In genomic region chr6:127154509-127154908, GRCh38 we compare ENCODE assay signal across 24 cellular contexts. TPM values are rescaled to one million over a fixed set of nuclear protein-coding genes. Genes with fewer than 3 reads are reported as not detected.
DNase-seq lines count a peak whose midpoint lies in the region; ATAC-seq, FAIRE-seq and TF ChIP-seq lines count a peak whose summit lies in the region.
"Had no signal": no experiment of that assay in that cellular context is flagged by ENCODE, and none has a peak within 500 bp of the region (broad histone marks: within the 10 kb centered on the region; RNA-seq: fewer than 3 reads in every experiment).

No MANE protein-coding gene starts in this region.

- H2AFZ ChIP-seq in H1 (ENCODE audit: low read length) = 0 out of 2 replicates have a peak overlapping the region, but pooled peaks have one; percentile 65
- peak overlapping the region; percentile 20 for H2AFZ ChIP-seq in neural progenitor cell (replicated peaks)

- H3K18ac ChIP-seq in H1 (ENCODE audit: extremely low read depth, low read length) = no peak overlapping the region

- no peaks in the 10 kb centered on the region for H3K9me3 ChIP-seq in H1 (ENCODE audit: insufficient read depth in 2 of 2, low read depth in 1 of 2, low read length in 1 of 2)
- H3K9me3 ChIP-seq in neural progenitor cell (ENCODE audit: low read depth) = no peaks in the 10 kb centered on the region
- no peaks in the 10 kb centered on the region for H3K9me3 ChIP-seq in CD4-positive, alpha-beta memory T cell (ENCODE audit: control insufficient read depth in 1 of 2, low read length in 2 of 2)
- H3K9me3 ChIP-seq: BE2C, BLaER1, Caco-2 had no signal

- H4K91ac ChIP-seq in H1 (replicated peaks; ENCODE audit: insufficient read length, low read length) = no peak overlapping the region

- H3K79me1 ChIP-seq in H1 (ENCODE audit: low read depth, low read length) = no peaks in the 10 kb centered on the region

- H3K27ac ChIP-seq in H1 (ENCODE audit: low read depth, low read length) (no peak overlapping the region), neural progenitor cell (no peak overlapping the region)
- H3K27ac ChIP-seq in CD4-positive, alpha-beta memory T cell (ENCODE audit: low read depth, low read length) = no peak overlapping the region
- H3K27ac ChIP-seq: BLaER1 had no signal

- H3K4ac ChIP-seq in H1 (replicated peaks; ENCODE audit: insufficient read length, low read depth, low read length) = no peak overlapping the region

- H3K4me1 ChIP-seq in H1 (replicated peaks in 1 of 4; ENCODE audit: control insufficient read depth in 3 of 4, insufficient read depth in 4 of 4, low read length in 3 of 4) (peaks cover 0 to 6% (median 3%) of the 10 kb centered on the region in 4 experiments; a peak in 2 of 7 replicates), neural progenitor cell (no peaks in the 10 kb centered on the region)
- no peaks in the 10 kb centered on the region for H3K4me1 ChIP-seq in CD4-positive, alpha-beta memory T cell (ENCODE audit: insufficient read depth, low read length)
- H3K4me1 ChIP-seq: BE2C, BLaER1, Caco-2 had no signal

- H3K4me3 Mint-ChIP-seq in neural progenitor cell = no peak overlapping the region
- H3K4me3 Mint-ChIP-seq in activated T-cell treated with anti-CD3 and anti-CD28 coated beads, Interleukin-2, amount 50 U/mL, for 24 hours = no peak overlapping the region
- no peak overlapping the region for H3K4me3 Mint-ChIP-seq in CD4-positive, alpha-beta memory T cell
- H3K4me3 Mint-ChIP-seq: CD14-positive monocyte; CD4-positive, CD25-positive, alpha-beta regulatory T cell; CD8-positive, alpha-beta T cell had no signal

- FAIRE-seq in H1 (lab: Jason Lieb, UNC) = no peak
- FAIRE-seq: A204.1, D721Med, G401.6, GM12891 had no signal

- no peaks in the 10 kb centered on the region for H3F3A ChIP-seq in neural progenitor cell (ENCODE audit: low read depth)

- H3K27me3 ChIP-seq in H7 (ENCODE audit: control insufficient read depth, insufficient read depth, low read length) = no peaks in the 10 kb centered on the region
- peaks cover 0 to 1% (median 0%) of the 10 kb centered on the region in 4 experiments; a peak in 1 of 7 replicates for H3K27me3 ChIP-seq in H1 (replicated peaks in 1 of 4; ENCODE audit: control insufficient read depth in 3 of 4, extremely low read depth in 1 of 4, insufficient read depth in 3 of 4, low read length in 3 of 4)
- H3K27me3 ChIP-seq in neural progenitor cell = no peaks in the 10 kb centered on the region
- H3K27me3 ChIP-seq in CD4-positive, alpha-beta memory T cell (ENCODE audit: insufficient read depth, low read length) = no peaks in the 10 kb centered on the region
- H3K27me3 ChIP-seq: BLaER1 had no signal

- no peaks in the 10 kb centered on the region for H3K36me3 ChIP-seq in H7 (replicated peaks; ENCODE audit: control insufficient read depth, insufficient read depth, low read length)
- H3K36me3 ChIP-seq in H1 (ENCODE audit: control insufficient read depth in 2 of 4, insufficient read depth in 4 of 4, low read length in 3 of 4) = no peaks in the 10 kb centered on the region
- no peaks in the 10 kb centered on the region for H3K36me3 ChIP-seq in neural progenitor cell
- no peaks in the 10 kb centered on the region for H3K36me3 ChIP-seq in CD4-positive, alpha-beta memory T cell (ENCODE audit: insufficient read depth, low read length)
- H3K36me3 ChIP-seq: BE2C, BLaER1 had no signal

- no peaks in the 10 kb centered on the region for H3K4me1 Mint-ChIP-seq in neural progenitor cell
- no peaks in the 10 kb centered on the region for H3K4me1 Mint-ChIP-seq in activated T-cell treated with anti-CD3 and anti-CD28 coated beads, Interleukin-2, amount 50 U/mL, for 24 hours (ENCODE audit: low read depth)
- no peaks in the 10 kb centered on the region for H3K4me1 Mint-ChIP-seq in CD4-positive, alpha-beta memory T cell
- H3K4me1 Mint-ChIP-seq: CD14-positive monocyte; CD4-positive, CD25-positive, alpha-beta regulatory T cell had no signal

- H3K9me3 Mint-ChIP-seq in neural progenitor cell = no peaks in the 10 kb centered on the region
- no peaks in the 10 kb centered on the region for H3K9me3 Mint-ChIP-seq in activated T-cell treated with anti-CD3 and anti-CD28 coated beads, Interleukin-2, amount 50 U/mL, for 24 hours
- peaks cover 0 to 3% (median 0%) of the 10 kb centered on the region in 8 donors for H3K9me3 Mint-ChIP-seq in CD4-positive, alpha-beta memory T cell
- H3K9me3 Mint-ChIP-seq: CD14-positive monocyte; CD8-positive, alpha-beta T cell had no signal

- H2AK5ac ChIP-seq in H1 (ENCODE audit: low read depth, low read length) = no peak overlapping the region

- H4K5ac ChIP-seq in H1 (ENCODE audit: insufficient read length, low read depth, low read length) = no peak overlapping the region

- CTCF ChIA-PET in H1 (lab: Charles Lee; ENCODE audit: partially characterized antibody) = no interaction called here
- CTCF ChIA-PET in CD4-positive, alpha-beta memory T cell (lab: Charles Lee; ENCODE audit: partially characterized antibody) = no interaction called here

- WGBS in H1 (ENCODE audit: extremely low coverage in 1 of 2, insufficient coverage in 1 of 2, insufficient read length in 1 of 2, insufficient replicate concordance in 2 of 2, low coverage in 1 of 2, low lambda C conversion rate in 2 of 2, missing lambda C conversion rate in 1 of 2), 2 experiments = 81% methylated on average over 3 of the region's 3 CpGs; no CpG with 5 or more reads in 1 of the 2 experiments

- no peaks in the 10 kb centered on the region for H3K79me2 ChIP-seq in H1 (ENCODE audit: control insufficient read depth in 1 of 2, insufficient read depth in 2 of 2, low read length in 2 of 2)
- no peaks in the 10 kb centered on the region for H3K79me2 ChIP-seq in neural progenitor cell (ENCODE audit: low read depth)

- no peak overlapping the region for H2BK20ac ChIP-seq in H1 (ENCODE audit: low read length)

- H2BK120ac ChIP-seq in H1 (replicated peaks; ENCODE audit: low read depth, low read length) = no peak overlapping the region

- H4K20me1 ChIP-seq in H1 (replicated peaks in 1 of 2; ENCODE audit: control insufficient read depth in 1 of 2, insufficient read depth in 2 of 2, low read length in 2 of 2) = no peaks in the 10 kb centered on the region
- H4K20me1 ChIP-seq in neural progenitor cell (ENCODE audit: low read depth) = no peaks in the 10 kb centered on the region
- H4K20me1 ChIP-seq: BLaER1 had no signal

- H4K8ac ChIP-seq in H1 (ENCODE audit: extremely low read depth, insufficient read depth, low read length) = no peak overlapping the region

- DNase-seq in H7 (peak; percentile 0), H1 (ENCODE audit: low read depth in 1 of 2, low spot score in 2 of 2) (no peak), neural progenitor cell (ENCODE audit: low spot score) (no peak), cerebellar nuclear complex (lab: John Stamatoyannopoulos, UW) (no peak)
- DNase-seq in activated T-cell treated with anti-CD3 and anti-CD28 coated beads, Interleukin-2, amount 50 U/mL, for 24 hours = no peak
- DNase-seq in CD4-positive, alpha-beta memory T cell = no peak
- DNase-seq: 8988T; ACHN; BE2C; C1 segment of cervical spinal cord; Caco-2; Calu3; CD4-positive, CD25-positive, alpha-beta regulatory T cell; CD8-positive, alpha-beta T cell; DMS79 treated with DMSO at 0.1 percent for 48 hours; GF-D8 had no signal

- TF ChIP-seq POLR2A in H1 (IDR thresholded peaks at IDR 0.05; ENCODE audit: control extremely low read depth in 1 of 2, low read depth in 2 of 2, low read length in 2 of 2) = no peak

- no peak overlapping the region for H2BK5ac ChIP-seq in H1 (ENCODE audit: low read depth, low read length)

- intact Hi-C loops in CD4-positive, alpha-beta memory T cell (cut with micrococcal nuclease) = no loop called here

- POLR2A ChIA-PET in H1 (lab: Charles Lee; ENCODE audit: partially characterized antibody) = no interaction called here
- POLR2A ChIA-PET in CD4-positive, alpha-beta memory T cell (lab: Charles Lee; ENCODE audit: partially characterized antibody) = no interaction called here

- TF ChIP-seq CTCF in H1 (IDR thresholded peaks at IDR 0.05; ENCODE audit: control extremely low read depth in 1 of 3, insufficient read depth in 1 of 3, low read depth in 1 of 3, low read length in 3 of 3) = no peak
- no peak for TF ChIP-seq CTCF in neural progenitor cell (IDR thresholded peaks at IDR 0.05)

- H3K23ac ChIP-seq in H1 (ENCODE audit: insufficient read length) = no peak overlapping the region

- no peak overlapping the region for H3K56ac ChIP-seq in H1 (replicated peaks; ENCODE audit: insufficient read length, low read depth, low read length)

- H3K9ac ChIP-seq in H1 (replicated peaks in 1 of 4; ENCODE audit: extremely low read depth in 1 of 4, low read depth in 3 of 4, low read length in 3 of 4) = no peak overlapping the region
- no peak overlapping the region for H3K9ac ChIP-seq in neural progenitor cell
- H3K9ac ChIP-seq: BLaER1 had no signal

- no peaks in the 10 kb centered on the region for H3K23me2 ChIP-seq in H1 (ENCODE audit: low read depth, low read length)

- H3K14ac ChIP-seq in H1 (ENCODE audit: insufficient read length) = no peak overlapping the region

- no peak for ATAC-seq in HG03378 (IDR thresholded peaks at IDR 0.05; ENCODE audit: unreplicated experiment)
- ATAC-seq: CD8-positive, alpha-beta T cell had no signal

- H2BK15ac ChIP-seq in H1 (ENCODE audit: low read length) = no peak overlapping the region

- H3K4me2 ChIP-seq in H1 (ENCODE audit: insufficient read depth in 1 of 2, low read depth in 2 of 2, low read length in 2 of 2) = 0 out of 4 replicates have a peak overlapping the region, but pooled peaks of 1 of the 2 experiments have one; percentile 27
- no peak overlapping the region for H3K4me2 ChIP-seq in neural progenitor cell

- H2BK12ac ChIP-seq in H1 (ENCODE audit: low read depth, low read length) = no peak overlapping the region

- no peaks in the 10 kb centered on the region for H3K27me3 Mint-ChIP-seq in neural progenitor cell (ENCODE audit: insufficient read depth, low read depth)
- H3K27me3 Mint-ChIP-seq in activated T-cell treated with anti-CD3 and anti-CD28 coated beads, Interleukin-2, amount 50 U/mL, for 24 hours = peaks cover 11% of the 10 kb centered on the region
- H3K27me3 Mint-ChIP-seq in CD4-positive, alpha-beta memory T cell = peaks cover 10 to 12% of the 10 kb centered on the region in 2 donors
- H3K27me3 Mint-ChIP-seq: CD4-positive, CD25-positive, alpha-beta regulatory T cell had no signal

- H3K27ac Mint-ChIP-seq in neural progenitor cell = no peak overlapping the region
- H3K27ac Mint-ChIP-seq in activated T-cell treated with anti-CD3 and anti-CD28 coated beads, Interleukin-2, amount 50 U/mL, for 24 hours = no peak overlapping the region
- no peak overlapping the region for H3K27ac Mint-ChIP-seq in CD4-positive, alpha-beta memory T cell
- H3K27ac Mint-ChIP-seq: CD14-positive monocyte; CD4-positive, CD25-positive, alpha-beta regulatory T cell; CD8-positive, alpha-beta T cell had no signal

- H3K4me3 ChIP-seq in H7 (ENCODE audit: insufficient read depth, low read depth, low read length) (no peak overlapping the region), H1 (ENCODE audit: extremely low read depth in 1 of 4, insufficient read depth in 2 of 4, low read depth in 3 of 4, low read length in 4 of 4) (no peak overlapping the region), neural progenitor cell (no peak overlapping the region)
- H3K4me3 ChIP-seq in CD4-positive, alpha-beta memory T cell (ENCODE audit: low read length in 2 of 2) = no peak overlapping the region
- H3K4me3 ChIP-seq: BLaER1 had no signal

- peaks cover 7% of the 10 kb centered on the region for H3K36me3 Mint-ChIP-seq in neural progenitor cell
- H3K36me3 Mint-ChIP-seq in activated T-cell treated with anti-CD3 and anti-CD28 coated beads, Interleukin-2, amount 50 U/mL, for 24 hours (ENCODE audit: low read depth) = no peaks in the 10 kb centered on the region
- H3K36me3 Mint-ChIP-seq in CD4-positive, alpha-beta memory T cell = no peaks in the 10 kb centered on the region
- H3K36me3 Mint-ChIP-seq: CD14-positive monocyte; CD4-positive, CD25-positive, alpha-beta regulatory T cell; CD8-positive, alpha-beta T cell had no signal

- TF ChIP-seq RAD21 in H1 (IDR thresholded peaks at IDR 0.05 in 1 of 2, conservative IDR thresholded peaks at IDR 0.05 in 1 of 2; ENCODE audit: low read depth in 2 of 2, low read length in 2 of 2) = no peak

- no peak for TF ChIP-seq EP300 in H1 (IDR thresholded peaks at IDR 0.05; ENCODE audit: borderline replicate concordance in 1 of 2, low read depth in 2 of 2, low read length in 2 of 2)

RNA-seq across cellular contexts. Expression of gene RSPO3, which starts 36.0 kb away (rescaled TPM):
- total RNA-seq in H7 (2014; rRNA removed; shearing (Covaris generic)) = not detected in 2 replicates
- not detected in 2 replicates for total RNA-seq in H1 (2021; fragmentation: NEBNext Ultra II Directional; extraction: Animal tissue kit (Norgen Biotek cat#: 25700))
- polyA plus RNA-seq in H1 (2011; rRNA removed) = 0.02 TPM in 1 of 2 replicates, not detected in the other
- not detected for polyA plus RNA-seq in H1 (2011; cell fraction: cytosol; rRNA removed)
- polyA plus RNA-seq in H1 (2011; cell fraction: nucleus; rRNA removed) = 0.04 TPM
- 0.08 to 0.40 TPM (median 0.29 TPM) in 4 replicates for polyA plus RNA-seq in H1 (2012, experiment 1 of 2)
- polyA plus RNA-seq in H1 (2012, experiment 2 of 2) = not detected
- polyA plus RNA-seq in H1 (2013, experiment 1 of 2) = 0.06 TPM
- polyA plus RNA-seq in H1 (2013, experiment 2 of 2) = 0.13 TPM
- polyA minus RNA-seq in H1 (2011; rRNA and poly(A)+ RNA removed) = not detected in 2 replicates
- not detected for polyA minus RNA-seq in H1 (2011; cell fraction: cytosol; rRNA and poly(A)+ RNA removed)
- polyA minus RNA-seq in H1 (2011; cell fraction: nucleus; rRNA and poly(A)+ RNA removed) = 1.6 TPM
- 0.81 and 2.4 TPM in 2 replicates for total RNA-seq in neural progenitor cell (ENCODE audit: low replicate concordance)
- total RNA-seq in CD4-positive, alpha-beta memory T cell = not detected
- polyA plus RNA-seq in CD4-positive, alpha-beta memory T cell = not detected
- total RNA-seq: Calu3; CD4-positive, CD25-positive, alpha-beta regulatory T cell; CD8-positive, alpha-beta T cell had no signal
- polyA plus RNA-seq: AG04450; CD14-positive monocyte; CD4-positive, CD25-positive, alpha-beta regulatory T cell had no signal
